1 cellular context compared by ENCODE assay signal in the genomic region with DNA sequence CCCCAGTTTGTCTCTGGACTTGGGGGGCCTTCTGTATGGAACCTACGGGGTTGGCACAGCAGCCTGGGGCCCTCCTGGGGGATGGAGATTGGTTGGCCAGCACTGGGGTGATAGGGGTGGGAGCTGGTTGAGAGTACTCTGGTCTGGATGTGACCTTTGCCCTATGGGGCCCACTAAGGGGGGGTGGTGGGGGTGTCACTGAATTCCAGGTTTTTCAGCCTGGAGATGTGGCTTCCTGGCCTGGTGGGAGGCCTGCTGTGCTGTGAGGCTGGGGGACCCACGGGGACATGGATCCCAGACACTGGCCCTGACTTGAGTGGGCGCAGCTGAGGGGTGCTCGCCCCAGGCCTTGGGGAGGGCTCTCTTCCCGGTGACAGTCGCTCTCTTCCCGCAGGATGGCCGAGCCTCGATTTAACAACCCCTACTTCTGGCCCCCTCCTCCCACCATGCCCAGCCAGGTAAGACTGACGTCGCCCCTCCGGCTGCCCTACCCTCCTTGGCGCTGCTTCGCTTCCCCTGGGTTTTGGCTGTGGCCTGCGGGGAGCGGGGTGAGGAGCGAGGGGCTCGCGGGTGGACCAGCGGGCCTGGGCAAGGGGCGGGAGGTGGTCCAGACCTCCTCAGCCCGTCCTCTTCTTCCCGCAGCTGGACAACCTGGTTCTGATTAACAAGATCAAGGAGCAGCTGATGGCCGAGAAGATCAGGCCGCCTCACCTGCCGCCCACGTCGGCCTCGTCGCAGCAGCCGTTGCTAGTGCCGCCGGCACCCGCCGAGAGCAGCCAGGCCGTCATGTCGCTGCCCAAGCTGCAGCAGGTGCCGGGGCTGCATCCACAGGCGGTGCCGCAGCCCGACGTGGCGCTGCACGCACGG.
TF ChIP-seq lines count a peak whose summit lies in the region.

No MANE protein-coding gene starts in this region.

TF ChIP-seq in GM12878, 131 proteins besides CTCF, POLR2A, EP300 and RAD21 (continued from another document):
- TF ChIP-seq, protein P1, sequence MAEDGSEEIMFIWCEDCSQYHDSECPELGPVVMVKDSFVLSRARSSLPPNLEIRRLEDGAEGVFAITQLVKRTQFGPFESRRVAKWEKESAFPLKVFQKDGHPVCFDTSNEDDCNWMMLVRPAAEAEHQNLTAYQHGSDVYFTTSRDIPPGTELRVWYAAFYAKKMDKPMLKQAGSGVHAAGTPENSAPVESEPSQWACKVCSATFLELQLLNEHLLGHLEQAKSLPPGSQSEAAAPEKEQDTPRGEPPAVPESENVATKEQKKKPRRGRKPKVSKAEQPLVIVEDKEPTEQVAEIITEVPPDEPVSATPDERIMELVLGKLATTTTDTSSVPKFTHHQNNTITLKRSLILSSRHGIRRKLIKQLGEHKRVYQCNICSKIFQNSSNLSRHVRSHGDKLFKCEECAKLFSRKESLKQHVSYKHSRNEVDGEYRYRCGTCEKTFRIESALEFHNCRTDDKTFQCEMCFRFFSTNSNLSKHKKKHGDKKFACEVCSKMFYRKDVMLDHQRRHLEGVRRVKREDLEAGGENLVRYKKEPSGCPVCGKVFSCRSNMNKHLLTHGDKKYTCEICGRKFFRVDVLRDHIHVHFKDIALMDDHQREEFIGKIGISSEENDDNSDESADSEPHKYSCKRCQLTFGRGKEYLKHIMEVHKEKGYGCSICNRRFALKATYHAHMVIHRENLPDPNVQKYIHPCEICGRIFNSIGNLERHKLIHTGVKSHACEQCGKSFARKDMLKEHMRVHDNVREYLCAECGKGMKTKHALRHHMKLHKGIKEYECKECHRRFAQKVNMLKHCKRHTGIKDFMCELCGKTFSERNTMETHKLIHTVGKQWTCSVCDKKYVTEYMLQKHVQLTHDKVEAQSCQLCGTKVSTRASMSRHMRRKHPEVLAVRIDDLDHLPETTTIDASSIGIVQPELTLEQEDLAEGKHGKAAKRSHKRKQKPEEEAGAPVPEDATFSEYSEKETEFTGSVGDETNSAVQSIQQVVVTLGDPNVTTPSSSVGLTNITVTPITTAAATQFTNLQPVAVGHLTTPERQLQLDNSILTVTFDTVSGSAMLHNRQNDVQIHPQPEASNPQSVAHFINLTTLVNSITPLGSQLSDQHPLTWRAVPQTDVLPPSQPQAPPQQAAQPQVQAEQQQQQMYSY (CRISPR knock-in tag; IDR thresholded peaks at IDR 0.05): no peak
- TF ChIP-seq NBN (IDR thresholded peaks at IDR 0.05) (no peak), YY1 (IDR thresholded peaks at IDR 0.05; ENCODE audit: low read depth, low read length) (no peak), JUND (IDR thresholded peaks at IDR 0.05; ENCODE audit: low read depth, low read length) (no peak), CBX5 (IDR thresholded peaks at IDR 0.05; ENCODE audit: low read depth) (no peak), HDAC6 (IDR thresholded peaks at IDR 0.05; ENCODE audit: unreplicated experiment) (no peak), CREM (IDR thresholded peaks at IDR 0.05; ENCODE audit: low read depth) (no peak)
- TF ChIP-seq, protein P2, sequence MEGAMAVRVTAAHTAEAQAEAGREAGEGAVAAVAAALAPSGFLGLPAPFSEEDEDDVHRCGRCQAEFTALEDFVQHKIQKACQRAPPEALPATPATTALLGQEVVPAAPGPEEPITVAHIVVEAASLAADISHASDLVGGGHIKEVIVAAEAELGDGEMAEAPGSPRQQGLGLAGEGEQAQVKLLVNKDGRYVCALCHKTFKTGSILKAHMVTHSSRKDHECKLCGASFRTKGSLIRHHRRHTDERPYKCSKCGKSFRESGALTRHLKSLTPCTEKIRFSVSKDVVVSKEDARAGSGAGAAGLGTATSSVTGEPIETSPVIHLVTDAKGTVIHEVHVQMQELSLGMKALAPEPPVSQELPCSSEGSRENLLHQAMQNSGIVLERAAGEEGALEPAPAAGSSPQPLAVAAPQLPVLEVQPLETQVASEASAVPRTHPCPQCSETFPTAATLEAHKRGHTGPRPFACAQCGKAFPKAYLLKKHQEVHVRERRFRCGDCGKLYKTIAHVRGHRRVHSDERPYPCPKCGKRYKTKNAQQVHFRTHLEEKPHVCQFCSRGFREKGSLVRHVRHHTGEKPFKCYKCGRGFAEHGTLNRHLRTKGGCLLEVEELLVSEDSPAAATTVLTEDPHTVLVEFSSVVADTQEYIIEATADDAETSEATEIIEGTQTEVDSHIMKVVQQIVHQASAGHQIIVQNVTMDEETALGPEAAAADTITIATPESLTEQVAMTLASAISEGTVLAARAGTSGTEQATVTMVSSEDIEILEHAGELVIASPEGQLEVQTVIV (IDR thresholded peaks at IDR 0.05; ENCODE audit: borderline replicate concordance, partially characterized antibody): no peak
- TF ChIP-seq, protein P3, sequence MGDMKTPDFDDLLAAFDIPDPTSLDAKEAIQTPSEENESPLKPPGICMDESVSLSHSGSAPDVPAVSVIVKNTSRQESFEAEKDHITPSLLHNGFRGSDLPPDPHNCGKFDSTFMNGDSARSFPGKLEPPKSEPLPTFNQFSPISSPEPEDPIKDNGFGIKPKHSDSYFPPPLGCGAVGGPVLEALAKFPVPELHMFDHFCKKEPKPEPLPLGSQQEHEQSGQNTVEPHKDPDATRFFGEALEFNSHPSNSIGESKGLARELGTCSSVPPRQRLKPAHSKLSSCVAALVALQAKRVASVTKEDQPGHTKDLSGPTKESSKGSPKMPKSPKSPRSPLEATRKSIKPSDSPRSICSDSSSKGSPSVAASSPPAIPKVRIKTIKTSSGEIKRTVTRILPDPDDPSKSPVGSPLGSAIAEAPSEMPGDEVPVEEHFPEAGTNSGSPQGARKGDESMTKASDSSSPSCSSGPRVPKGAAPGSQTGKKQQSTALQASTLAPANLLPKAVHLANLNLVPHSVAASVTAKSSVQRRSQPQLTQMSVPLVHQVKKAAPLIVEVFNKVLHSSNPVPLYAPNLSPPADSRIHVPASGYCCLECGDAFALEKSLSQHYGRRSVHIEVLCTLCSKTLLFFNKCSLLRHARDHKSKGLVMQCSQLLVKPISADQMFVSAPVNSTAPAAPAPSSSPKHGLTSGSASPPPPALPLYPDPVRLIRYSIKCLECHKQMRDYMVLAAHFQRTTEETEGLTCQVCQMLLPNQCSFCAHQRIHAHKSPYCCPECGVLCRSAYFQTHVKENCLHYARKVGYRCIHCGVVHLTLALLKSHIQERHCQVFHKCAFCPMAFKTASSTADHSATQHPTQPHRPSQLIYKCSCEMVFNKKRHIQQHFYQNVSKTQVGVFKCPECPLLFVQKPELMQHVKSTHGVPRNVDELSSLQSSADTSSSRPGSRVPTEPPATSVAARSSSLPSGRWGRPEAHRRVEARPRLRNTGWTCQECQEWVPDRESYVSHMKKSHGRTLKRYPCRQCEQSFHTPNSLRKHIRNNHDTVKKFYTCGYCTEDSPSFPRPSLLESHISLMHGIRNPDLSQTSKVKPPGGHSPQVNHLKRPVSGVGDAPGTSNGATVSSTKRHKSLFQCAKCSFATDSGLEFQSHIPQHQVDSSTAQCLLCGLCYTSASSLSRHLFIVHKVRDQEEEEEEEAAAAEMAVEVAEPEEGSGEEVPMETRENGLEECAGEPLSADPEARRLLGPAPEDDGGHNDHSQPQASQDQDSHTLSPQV (IDR thresholded peaks at IDR 0.05): no peak
